ENCODE assay signal across 8 cellular contexts in the genomic region with DNA sequence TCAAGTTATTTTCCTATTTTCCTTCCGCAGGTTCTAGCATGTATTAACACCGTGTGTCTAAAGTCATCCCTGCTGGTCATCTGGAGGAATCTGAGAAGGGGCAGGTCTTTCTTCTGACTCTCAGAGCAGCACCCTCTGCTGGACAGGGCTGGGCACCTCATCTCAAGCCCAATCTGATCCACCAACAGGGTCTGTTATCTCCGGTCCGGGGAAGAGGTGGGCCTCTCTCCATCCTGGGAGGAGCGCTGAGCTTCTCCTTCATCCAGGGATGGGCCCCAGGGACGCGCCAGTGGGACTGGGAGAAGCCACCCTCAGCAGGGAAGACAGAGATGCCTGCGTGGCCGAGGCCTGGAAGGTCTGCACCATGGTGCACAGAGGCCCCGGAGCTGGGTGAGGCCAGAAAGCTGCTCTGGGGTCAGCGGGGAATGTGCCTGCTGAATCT. TPM values are rescaled to one million over a fixed set of nuclear protein-coding genes. Genes with fewer than 3 reads are reported as not detected.
DNase-seq lines count a peak whose midpoint lies in the region; ATAC-seq and TF ChIP-seq lines count a peak whose summit lies in the region.

No MANE protein-coding gene starts in this region.

- H3K27ac ChIP-seq in lower lobe of right lung = no peak overlapping the region

- H3K36me3 ChIP-seq in lower lobe of right lung = no peaks in the 10 kb centered on the region

- DNase-seq in D341Med (ENCODE audit: low spot score) (peak; percentile 71), ecto neural progenitor cell (ENCODE audit: low spot score) (peak; percentile 80), lower lobe of right lung (peak; percentile 72), NCI-H2171 (lab: John Stamatoyannopoulos, UW) (no peak)
- peak; percentile 18 to 23 for DNase-seq in activated CD4-positive, alpha-beta T cell treated with anti-CD3 and anti-CD28 coated beads for 24 hours (ENCODE audit: low read depth in 2 of 2)
- DNase-seq in stimulated activated naive CD4-positive, alpha-beta T cell (lab: John Stamatoyannopoulos, UW) = peak; percentile 1 to 45 (median 20)

- peak; percentile 89 to 90 for ATAC-seq in lower lobe of right lung
- no peak for ATAC-seq in HG02852 (IDR thresholded peaks at IDR 0.05; ENCODE audit: unreplicated experiment)

- H3K9me3 ChIP-seq in lower lobe of right lung = no peaks in the 10 kb centered on the region

- H3K4me1 ChIP-seq in lower lobe of right lung = no peaks in the 10 kb centered on the region

- no peaks in the 10 kb centered on the region for H3K27me3 ChIP-seq in lower lobe of right lung (ENCODE audit: low read depth)

- TF ChIP-seq CTCF in LNCAP (IDR thresholded peaks at IDR 0.05) (peak; percentile 86), lower lobe of right lung (IDR thresholded peaks at IDR 0.05) (peak; percentile 76)

- no peak overlapping the region for H3K4me3 ChIP-seq in lower lobe of right lung

- intact Hi-C loops in lower lobe of right lung (cut with DNase I) = no loop called here

RNA-seq across cellular contexts. Expression of gene ZNF331, which starts 26.0 kb away (rescaled TPM):
- total RNA-seq in lower lobe of right lung = 36.6 TPM

RNA-seq across cellular contexts. Expression of gene ZNF813, which starts 44.4 kb away (rescaled TPM):
- total RNA-seq in lower lobe of right lung = 5.3 TPM
